1 cellular context compared by ENCODE assay signal in genomic region chr1:92858564-92859399, GRCh38.
TF ChIP-seq lines count a peak whose summit lies in the region.

No MANE protein-coding gene starts in this region.

TF ChIP-seq in H1, 55 proteins besides CTCF, POLR2A, EP300 and RAD21 (continued from another document):
- TF ChIP-seq CHD7 (IDR thresholded peaks at IDR 0.05; ENCODE audit: insufficient replicate concordance, low read length) (no peak), TBP (IDR thresholded peaks at IDR 0.05; ENCODE audit: low read depth, low read length) (no peak), JUN (IDR thresholded peaks at IDR 0.05; ENCODE audit: low read depth, low read length) (no peak), RXRA (IDR thresholded peaks at IDR 0.05; ENCODE audit: insufficient read depth, low read depth, low read length) (no peak), POU5F1 (IDR thresholded peaks at IDR 0.05; ENCODE audit: low read depth, low read length) (no peak), POLR2AphosphoS5 (IDR thresholded peaks at IDR 0.05; ENCODE audit: low read depth, low read length) (no peak), GTF2F1 (IDR thresholded peaks at IDR 0.05; ENCODE audit: borderline replicate concordance, low read depth, low read length) (no peak), CBX5 (IDR thresholded peaks at IDR 0.05; ENCODE audit: low read depth, low read length) (no peak), EGR1 (IDR thresholded peaks at IDR 0.05; ENCODE audit: borderline replicate concordance, low read depth, low read length) (no peak), BACH1 (IDR thresholded peaks at IDR 0.05; ENCODE audit: low read length) (no peak), KDM4A (IDR thresholded peaks at IDR 0.05; ENCODE audit: low read depth, low read length, severe bottlenecking) (no peak)
